In genomic region chr5:177458912-177459350, GRCh38 we compare ENCODE assay signal across 16 cellular contexts. TPM values are rescaled to one million over a fixed set of nuclear protein-coding genes. Genes with fewer than 3 reads are reported as not detected.
DNase-seq lines count a peak whose midpoint lies in the region; ATAC-seq, FAIRE-seq and TF ChIP-seq lines count a peak whose summit lies in the region.
"Had no signal": no experiment of that assay in that cellular context is flagged by ENCODE, and none has a peak within 500 bp of the region (broad histone marks: within the 10 kb centered on the region; RNA-seq: fewer than 3 reads in every experiment).

No MANE protein-coding gene starts in this region.

- no peak for TF ChIP-seq CTCF in GM20000 (IDR thresholded peaks at IDR 0.05; ENCODE audit: extremely low read depth, missing control alignments)

- no peak overlapping the region for H3K27ac Mint-ChIP-seq in activated T-cell treated with anti-CD3 and anti-CD28 coated beads, Interleukin-2, amount 50 U/mL, for 72 hours
- H3K27ac Mint-ChIP-seq: dendritic cell treated with granulocyte-macrophage colony-stimulating factor and Interleukin-4, amounts not matched to agents 40 ng/mL and 50 ng/mL, for 4 days had no signal

- ATAC-seq in activated T-cell treated with anti-CD3 and anti-CD28 coated beads, Interleukin-2, amount 50 U/mL, for 72 hours (replicated peaks in 1 of 2), result no peak
- ATAC-seq: right cardiac atrium, Right ventricle myocardium inferior had no signal

- H3K27me3 Mint-ChIP-seq in activated T-cell treated with anti-CD3 and anti-CD28 coated beads, Interleukin-2, amount 50 U/mL, for 72 hours (ENCODE audit: low read depth), result no peaks in the 10 kb centered on the region

- FAIRE-seq in urothelium cell line (lab: Jason Lieb, UNC), result no peak
- FAIRE-seq: TTC549 had no signal

- peaks cover 35% of the 10 kb centered on the region for H3K4me1 Mint-ChIP-seq in activated T-cell treated with anti-CD3 and anti-CD28 coated beads, Interleukin-2, amount 50 U/mL, for 72 hours (ENCODE audit: low read depth)

- H3K4me3 Mint-ChIP-seq in activated T-cell treated with anti-CD3 and anti-CD28 coated beads, Interleukin-2, amount 50 U/mL, for 72 hours, result no peak overlapping the region
- H3K4me3 Mint-ChIP-seq: dendritic cell treated with granulocyte-macrophage colony-stimulating factor and Interleukin-4, amounts not matched to agents 40 ng/mL and 50 ng/mL, for 4 days had no signal

- intact Hi-C loops in head of caudate nucleus (cut with DNase I), result loop anchor here (5.0 kb wide), 1 partner anchor 38 kb away; the partner anchor contains the start of gene PDLIM7

- DNase-seq in activated T-cell treated with anti-CD3 and anti-CD28 coated beads, Interleukin-2, amount 50 U/mL, for 1 hour, result peak; percentile 17
- DNase-seq in activated T-cell treated with anti-CD3 and anti-CD28 coated beads, Interleukin-2, amount 50 U/mL, for 72 hours, result no peak
- DNase-seq in RKO (ENCODE audit: low spot score), result peak; percentile 59
- peak; percentile 69 to 97 (median 88) for DNase-seq in head of caudate nucleus
- peak; percentile 38 for DNase-seq in urothelium cell line (ENCODE audit: low spot score)
- no peak for DNase-seq in GM20000 (ENCODE audit: low spot score)
- DNase-seq in NCI-H774 (lab: John Stamatoyannopoulos, UW), result no peak
- no peak for DNase-seq in mucosa of gallbladder (ENCODE audit: low spot score)
- DNase-seq: AML-193; DND-41; MG63; stimulated activated naive CD4-positive, alpha-beta T cell had no signal

- no peaks in the 10 kb centered on the region for H3K9me3 Mint-ChIP-seq in activated T-cell treated with anti-CD3 and anti-CD28 coated beads, Interleukin-2, amount 50 U/mL, for 72 hours
- H3K9me3 Mint-ChIP-seq: dendritic cell treated with granulocyte-macrophage colony-stimulating factor and Interleukin-4, amounts not matched to agents 40 ng/mL and 50 ng/mL, for 4 days had no signal

- peaks cover 0 to 6% of the 10 kb centered on the region in 2 donors for H3K36me3 Mint-ChIP-seq in activated T-cell treated with anti-CD3 and anti-CD28 coated beads, Interleukin-2, amount 50 U/mL, for 72 hours (ENCODE audit: insufficient read depth in 2 of 2)

RNA-seq across cellular contexts. Expression of gene PRR7, which starts 12.3 kb away (rescaled TPM):
- 10 to 100 TPM; 12.1 to 16.0 TPM for total RNA-seq in activated T-cell treated with anti-CD3 and anti-CD28 coated beads, Interleukin-2, amount 50 U/mL, for 72 hours
- total RNA-seq in mucosa of gallbladder, result 7.8 TPM

RNA-seq across cellular contexts. Expression of gene DBN1, which starts 14.5 kb away (rescaled TPM):
- total RNA-seq in activated T-cell treated with anti-CD3 and anti-CD28 coated beads, Interleukin-2, amount 50 U/mL, for 72 hours, result 10 to 100 TPM; 69.5 to 98.8 TPM
- 89.0 TPM for total RNA-seq in mucosa of gallbladder

RNA-seq across cellular contexts. Expression of gene GRK6, which starts 32.5 kb away (rescaled TPM):
- total RNA-seq in activated T-cell treated with anti-CD3 and anti-CD28 coated beads, Interleukin-2, amount 50 U/mL, for 72 hours, result 100 to 1,000 TPM; 133 to 135 TPM
- 39.5 TPM for total RNA-seq in mucosa of gallbladder

RNA-seq across cellular contexts. Expression of gene PDLIM7, which starts 38.5 kb away (rescaled TPM):
- 10 to 100 TPM; 87.5 to 93.9 TPM for total RNA-seq in activated T-cell treated with anti-CD3 and anti-CD28 coated beads, Interleukin-2, amount 50 U/mL, for 72 hours
- 227 TPM for total RNA-seq in mucosa of gallbladder

RNA-seq across cellular contexts. Expression of gene F12, which starts 49.6 kb away (rescaled TPM):
- 1 to 10 TPM; 6.5 to 6.7 TPM for total RNA-seq in activated T-cell treated with anti-CD3 and anti-CD28 coated beads, Interleukin-2, amount 50 U/mL, for 72 hours
- 15.3 TPM for total RNA-seq in mucosa of gallbladder
- total RNA-seq: Right ventricle myocardium inferior had no signal

Comparison
In these comparisons a context has a peak if more than half of its experiments do, and no peak if none do; other contexts are left out.
1. DNase-seq: peak in activated T-cell treated with anti-CD3 and anti-CD28 coated beads, Interleukin-2, amount 50 U/mL, for 1 hour (single experiment), RKO (single experiment), head of caudate nucleus (42 of 42) and urothelium cell line (single experiment); none in activated T-cell treated with anti-CD3 and anti-CD28 coated beads, Interleukin-2, amount 50 U/mL, for 72 hours (0 of 2), GM20000 (single experiment), NCI-H774 (single experiment) and mucosa of gallbladder (single experiment).